27 cellular contexts compared by ENCODE assay signal in genomic region chr2:15355386-15355785, GRCh38.
DNase-seq lines count a peak whose midpoint lies in the region; ATAC-seq and TF ChIP-seq lines count a peak whose summit lies in the region.
"Had no signal": no experiment of that assay in that cellular context is flagged by ENCODE, and none has a peak within 500 bp of the region (broad histone marks: within the 10 kb centered on the region; RNA-seq: fewer than 3 reads in every experiment).

No MANE protein-coding gene starts in this region.

- no CpG with 5 or more reads among the region's 3 CpGs for WGBS in H9 (ENCODE audit: extremely low coverage, insufficient read length, low lambda C conversion rate)

- H3K27me3 ChIP-seq in H9 (ENCODE audit: insufficient read depth, low read length), result no peaks in the 10 kb centered on the region
- H3K27me3 ChIP-seq: SJSA1 had no signal

- H2AFZ ChIP-seq in H9 (ENCODE audit: low read length), result no peak overlapping the region

- H4K5ac ChIP-seq in H9 (ENCODE audit: insufficient read length, low read depth, low read length), result no peak overlapping the region

- intact Hi-C loops in activated CD4-positive, alpha-beta memory T cell treated with anti-CD3 and anti-CD28 coated beads for 36 hours (cut with micrococcal nuclease), result no loop called here

- H2BK20ac ChIP-seq in H9 (ENCODE audit: low read depth, low read length, poor library complexity, severe bottlenecking), result no peak overlapping the region

- H2BK12ac ChIP-seq in H9 (ENCODE audit: insufficient read length, low read depth, low read length), result no peak overlapping the region

- H3K9ac ChIP-seq in H9 (ENCODE audit: extremely low read depth, insufficient read length, low read length), result no peak overlapping the region

- no peaks in the 10 kb centered on the region; a peak in 1 of 5 replicates for H3K9me3 Mint-ChIP-seq in H9
- no peaks in the 10 kb centered on the region for H3K9me3 Mint-ChIP-seq in neural crest cell
- H3K9me3 Mint-ChIP-seq in activated CD4-positive, alpha-beta memory T cell treated with anti-CD3 and anti-CD28 coated beads for 36 hours, result no peaks in the 10 kb centered on the region
- H3K9me3 Mint-ChIP-seq: CD4-positive, alpha-beta memory T cell had no signal

- H3K4me1 Mint-ChIP-seq in H9 (peaks cover 21 to 25% of the 10 kb centered on the region in 2 experiments), neural crest cell (no peaks in the 10 kb centered on the region)
- H3K4me1 Mint-ChIP-seq in activated CD4-positive, alpha-beta memory T cell treated with anti-CD3 and anti-CD28 coated beads for 36 hours (ENCODE audit: low read depth), result no peaks in the 10 kb centered on the region
- H3K4me1 Mint-ChIP-seq: CD4-positive, alpha-beta memory T cell had no signal

- CTCF ChIA-PET in activated CD4-positive, alpha-beta memory T cell treated with anti-CD3 and anti-CD28 coated beads for 36 hours (lab: Charles Lee), result no interaction called here

- H2AK5ac ChIP-seq in H9 (ENCODE audit: insufficient read length, low read length), result no peak overlapping the region

- TF ChIP-seq POLR2A in NB4 (IDR thresholded peaks at IDR 0.05; ENCODE audit: extremely low read depth, insufficient read length), result no peak

- no peaks in the 10 kb centered on the region for H4K20me1 ChIP-seq in H9 (ENCODE audit: control insufficient read depth, insufficient read depth, insufficient read length)

- no peak overlapping the region for H4K91ac ChIP-seq in H9 (ENCODE audit: insufficient read length, low read depth, low read length)

- H3K27ac Mint-ChIP-seq in H9 (peak overlapping the region; percentile 10 to 91 (median 14); a peak in 4 of 7 replicates), neural crest cell (ENCODE audit: unreplicated experiment) (peak overlapping the region; percentile 31)
- no peak overlapping the region for H3K27ac Mint-ChIP-seq in activated CD4-positive, alpha-beta memory T cell treated with anti-CD3 and anti-CD28 coated beads for 36 hours

- H3K4me1 ChIP-seq in H9 (ENCODE audit: insufficient read depth, low read length), result peaks cover 3% of the 10 kb centered on the region; the same call in 1 of the 2 replicates

- H3K27me3 Mint-ChIP-seq in H9 (ENCODE audit: low read depth) (no peaks in the 10 kb centered on the region), neural crest cell (ENCODE audit: low read depth) (no peaks in the 10 kb centered on the region)
- no peaks in the 10 kb centered on the region for H3K27me3 Mint-ChIP-seq in activated CD4-positive, alpha-beta memory T cell treated with anti-CD3 and anti-CD28 coated beads for 36 hours
- H3K27me3 Mint-ChIP-seq: CD4-positive, alpha-beta memory T cell had no signal

- H2BK5ac ChIP-seq in H9 (ENCODE audit: insufficient read length, low read length), result no peak overlapping the region

- H3K4me3 Mint-ChIP-seq in H9 (no peak overlapping the region), neural crest cell (no peak overlapping the region)
- no peak overlapping the region for H3K4me3 Mint-ChIP-seq in activated CD4-positive, alpha-beta memory T cell treated with anti-CD3 and anti-CD28 coated beads for 36 hours

- no peaks in the 10 kb centered on the region for H3K9me3 ChIP-seq in H9 (ENCODE audit: control insufficient read depth, low read depth, low read length)
- H3K9me3 ChIP-seq: A549, SJSA1 had no signal

- no peak overlapping the region for H3K27ac ChIP-seq in H9 (ENCODE audit: insufficient read length, low read depth, low read length)
- H3K27ac ChIP-seq: A549, SJSA1 had no signal

- POLR2A ChIA-PET in activated CD4-positive, alpha-beta memory T cell treated with anti-CD3 and anti-CD28 coated beads for 36 hours (lab: Charles Lee), result no interaction called here

- no peak overlapping the region for H3K4me2 ChIP-seq in H9 (ENCODE audit: insufficient read depth, insufficient read length, low read length)
- H3K4me2 ChIP-seq: A549 had no signal

- H3K14ac ChIP-seq in H9 (ENCODE audit: insufficient read depth, low read length), result no peak overlapping the region

- H3K18ac ChIP-seq in H9 (ENCODE audit: insufficient read length, low read depth, low read length), result no peak overlapping the region

- no peaks in the 10 kb centered on the region for H3K79me1 ChIP-seq in H9 (ENCODE audit: insufficient read depth, low read depth, low read length, poor library complexity, severe bottlenecking)

- H2BK15ac ChIP-seq in H9 (ENCODE audit: low read depth, low read length), result no peak overlapping the region

- no peak overlapping the region for H3K4ac ChIP-seq in H9 (ENCODE audit: low read depth, low read length)

- TF ChIP-seq CTCF in H9 (conservative IDR thresholded peaks at IDR 0.05) (no peak), NB4 (IDR thresholded peaks at IDR 0.05; ENCODE audit: low read depth, low read length) (no peak), neural crest cell (conservative IDR thresholded peaks at IDR 0.05) (no peak)

- H4K8ac ChIP-seq in H9 (replicated peaks; ENCODE audit: insufficient read length, low read depth, low read length), result no peak overlapping the region

- no peak for ATAC-seq in HG03095 (IDR thresholded peaks at IDR 0.05; ENCODE audit: unreplicated experiment)
- ATAC-seq: A549, HepG2 had no signal

- no peak for DNase-seq in H9
- peak; percentile 6 for DNase-seq in NB4 (ENCODE audit: low read depth)
- peak; percentile 29 for DNase-seq in fibroblast of gingiva (ENCODE audit: low read depth)
- no peak for DNase-seq in neural crest cell (ENCODE audit: low read depth, low spot score)
- DNase-seq in activated CD4-positive, alpha-beta memory T cell treated with anti-CD3 and anti-CD28 coated beads for 36 hours, result no peak
- no peak for DNase-seq in NK-92 (lab: John Stamatoyannopoulos, UW; ENCODE audit: unreplicated experiment)
- no peak for DNase-seq in foreskin melanocyte
- DNase-seq: C1 segment of cervical spinal cord; CD4-positive, alpha-beta memory T cell; COR-L47; DMS53; H7; Karpas-422; NCI-H1048; NCI-H1417 treated with DMSO at 0.1 percent for 48 hours; NCI-H1694 treated with DMSO at 0.1 percent for 48 hours; NCI-H2081; NCI-H2227 treated with DMSO at 0.1 percent for 48 hours; NCI-H510A; NCI-H748 treated with DMSO at 0.1 percent for 48 hours; Right ventricle myocardium superior; RPMI8226; T-helper 1 cell had no signal

- H3K36me3 Mint-ChIP-seq in H9 (ENCODE audit: insufficient read depth in 1 of 3, low read depth in 3 of 3), result peaks cover 11 to 17% (median 13%) of the 10 kb centered on the region in 3 experiments; a peak in 4 of 7 replicates
- H3K36me3 Mint-ChIP-seq in neural crest cell (ENCODE audit: low read depth), result peaks cover 22% of the 10 kb centered on the region
- H3K36me3 Mint-ChIP-seq in activated CD4-positive, alpha-beta memory T cell treated with anti-CD3 and anti-CD28 coated beads for 36 hours, result peaks cover 59% of the 10 kb centered on the region

- H3K23me2 ChIP-seq in H9 (ENCODE audit: insufficient read length, low read depth, low read length, poor library complexity, severe bottlenecking), result no peaks in the 10 kb centered on the region

- H3K23ac ChIP-seq in H9 (ENCODE audit: insufficient read length, low read depth, low read length), result no peak overlapping the region

- H3K4me3 ChIP-seq in NB4 (ENCODE audit: low read depth, low read length), result no peak overlapping the region
- H3K4me3 ChIP-seq: A549, SJSA1 had no signal

- no peaks in the 10 kb centered on the region for H3K79me2 ChIP-seq in H9 (ENCODE audit: insufficient read depth, low read length)

- no peak overlapping the region for H3K56ac ChIP-seq in H9 (ENCODE audit: insufficient read length, low read depth, low read length)

- H3T11ph ChIP-seq in H9 (ENCODE audit: low read length), result no peak overlapping the region

- H2BK120ac ChIP-seq in H9 (ENCODE audit: low read depth, low read length, poor library complexity, severe bottlenecking), result no peak overlapping the region

Comparison
In these comparisons a context has a peak if more than half of its experiments do, and no peak if none do; other contexts are left out.
1. DNase-seq: peak in NB4 (single experiment) and fibroblast of gingiva (single experiment); none in H9 (single experiment), neural crest cell (single experiment), activated CD4-positive, alpha-beta memory T cell treated with anti-CD3 and anti-CD28 coated beads for 36 hours (single experiment), NK-92 (single experiment) and foreskin melanocyte (single experiment).